In the genomic region with DNA sequence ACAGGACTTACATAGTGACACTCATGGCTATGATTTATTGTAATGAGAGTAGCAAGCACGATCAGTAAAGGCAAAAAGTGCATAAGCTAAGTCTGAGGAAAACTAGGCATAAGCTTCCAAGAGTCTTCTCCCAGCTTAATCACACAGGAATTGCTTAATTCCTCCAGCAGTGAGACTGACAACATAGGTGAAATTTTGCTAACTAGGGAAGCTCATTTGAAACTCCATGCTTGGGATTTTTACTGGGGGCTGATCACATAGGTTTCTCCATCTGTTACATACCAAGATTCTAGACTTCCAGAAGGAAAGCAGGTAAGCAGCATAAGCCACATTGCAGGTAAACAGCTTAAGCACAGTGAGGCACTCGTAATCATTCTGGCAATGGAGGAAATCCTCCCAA, we compare ENCODE assay signal across 2 cellular contexts.
TF ChIP-seq lines count a peak whose summit lies in the region.

No MANE protein-coding gene starts in this region.

TF ChIP-seq in GM23338, 12 proteins besides CTCF, POLR2A, EP300 and RAD21 (continued from another document):
- TF ChIP-seq REST (IDR thresholded peaks at IDR 0.05; ENCODE audit: unreplicated experiment) (no peak), ZNF331 (CRISPR knock-in tag; IDR thresholded peaks at IDR 0.05; ENCODE audit: low read depth) (no peak), JUNB (IDR thresholded peaks at IDR 0.05; ENCODE audit: unreplicated experiment) (no peak), EZH2phosphoT487 (IDR thresholded peaks at IDR 0.05; ENCODE audit: unreplicated experiment) (no peak), NANOG (IDR thresholded peaks at IDR 0.05; ENCODE audit: borderline replicate concordance) (no peak), EZH2 (IDR thresholded peaks at IDR 0.05; ENCODE audit: low read depth, unreplicated experiment) (no peak), POLR2AphosphoS5 (IDR thresholded peaks at IDR 0.05; ENCODE audit: low read depth) (no peak), CREB1 (CRISPR knock-in tag; IDR thresholded peaks at IDR 0.05; ENCODE audit: low read depth) (no peak)
- TF ChIP-seq, protein P1, sequence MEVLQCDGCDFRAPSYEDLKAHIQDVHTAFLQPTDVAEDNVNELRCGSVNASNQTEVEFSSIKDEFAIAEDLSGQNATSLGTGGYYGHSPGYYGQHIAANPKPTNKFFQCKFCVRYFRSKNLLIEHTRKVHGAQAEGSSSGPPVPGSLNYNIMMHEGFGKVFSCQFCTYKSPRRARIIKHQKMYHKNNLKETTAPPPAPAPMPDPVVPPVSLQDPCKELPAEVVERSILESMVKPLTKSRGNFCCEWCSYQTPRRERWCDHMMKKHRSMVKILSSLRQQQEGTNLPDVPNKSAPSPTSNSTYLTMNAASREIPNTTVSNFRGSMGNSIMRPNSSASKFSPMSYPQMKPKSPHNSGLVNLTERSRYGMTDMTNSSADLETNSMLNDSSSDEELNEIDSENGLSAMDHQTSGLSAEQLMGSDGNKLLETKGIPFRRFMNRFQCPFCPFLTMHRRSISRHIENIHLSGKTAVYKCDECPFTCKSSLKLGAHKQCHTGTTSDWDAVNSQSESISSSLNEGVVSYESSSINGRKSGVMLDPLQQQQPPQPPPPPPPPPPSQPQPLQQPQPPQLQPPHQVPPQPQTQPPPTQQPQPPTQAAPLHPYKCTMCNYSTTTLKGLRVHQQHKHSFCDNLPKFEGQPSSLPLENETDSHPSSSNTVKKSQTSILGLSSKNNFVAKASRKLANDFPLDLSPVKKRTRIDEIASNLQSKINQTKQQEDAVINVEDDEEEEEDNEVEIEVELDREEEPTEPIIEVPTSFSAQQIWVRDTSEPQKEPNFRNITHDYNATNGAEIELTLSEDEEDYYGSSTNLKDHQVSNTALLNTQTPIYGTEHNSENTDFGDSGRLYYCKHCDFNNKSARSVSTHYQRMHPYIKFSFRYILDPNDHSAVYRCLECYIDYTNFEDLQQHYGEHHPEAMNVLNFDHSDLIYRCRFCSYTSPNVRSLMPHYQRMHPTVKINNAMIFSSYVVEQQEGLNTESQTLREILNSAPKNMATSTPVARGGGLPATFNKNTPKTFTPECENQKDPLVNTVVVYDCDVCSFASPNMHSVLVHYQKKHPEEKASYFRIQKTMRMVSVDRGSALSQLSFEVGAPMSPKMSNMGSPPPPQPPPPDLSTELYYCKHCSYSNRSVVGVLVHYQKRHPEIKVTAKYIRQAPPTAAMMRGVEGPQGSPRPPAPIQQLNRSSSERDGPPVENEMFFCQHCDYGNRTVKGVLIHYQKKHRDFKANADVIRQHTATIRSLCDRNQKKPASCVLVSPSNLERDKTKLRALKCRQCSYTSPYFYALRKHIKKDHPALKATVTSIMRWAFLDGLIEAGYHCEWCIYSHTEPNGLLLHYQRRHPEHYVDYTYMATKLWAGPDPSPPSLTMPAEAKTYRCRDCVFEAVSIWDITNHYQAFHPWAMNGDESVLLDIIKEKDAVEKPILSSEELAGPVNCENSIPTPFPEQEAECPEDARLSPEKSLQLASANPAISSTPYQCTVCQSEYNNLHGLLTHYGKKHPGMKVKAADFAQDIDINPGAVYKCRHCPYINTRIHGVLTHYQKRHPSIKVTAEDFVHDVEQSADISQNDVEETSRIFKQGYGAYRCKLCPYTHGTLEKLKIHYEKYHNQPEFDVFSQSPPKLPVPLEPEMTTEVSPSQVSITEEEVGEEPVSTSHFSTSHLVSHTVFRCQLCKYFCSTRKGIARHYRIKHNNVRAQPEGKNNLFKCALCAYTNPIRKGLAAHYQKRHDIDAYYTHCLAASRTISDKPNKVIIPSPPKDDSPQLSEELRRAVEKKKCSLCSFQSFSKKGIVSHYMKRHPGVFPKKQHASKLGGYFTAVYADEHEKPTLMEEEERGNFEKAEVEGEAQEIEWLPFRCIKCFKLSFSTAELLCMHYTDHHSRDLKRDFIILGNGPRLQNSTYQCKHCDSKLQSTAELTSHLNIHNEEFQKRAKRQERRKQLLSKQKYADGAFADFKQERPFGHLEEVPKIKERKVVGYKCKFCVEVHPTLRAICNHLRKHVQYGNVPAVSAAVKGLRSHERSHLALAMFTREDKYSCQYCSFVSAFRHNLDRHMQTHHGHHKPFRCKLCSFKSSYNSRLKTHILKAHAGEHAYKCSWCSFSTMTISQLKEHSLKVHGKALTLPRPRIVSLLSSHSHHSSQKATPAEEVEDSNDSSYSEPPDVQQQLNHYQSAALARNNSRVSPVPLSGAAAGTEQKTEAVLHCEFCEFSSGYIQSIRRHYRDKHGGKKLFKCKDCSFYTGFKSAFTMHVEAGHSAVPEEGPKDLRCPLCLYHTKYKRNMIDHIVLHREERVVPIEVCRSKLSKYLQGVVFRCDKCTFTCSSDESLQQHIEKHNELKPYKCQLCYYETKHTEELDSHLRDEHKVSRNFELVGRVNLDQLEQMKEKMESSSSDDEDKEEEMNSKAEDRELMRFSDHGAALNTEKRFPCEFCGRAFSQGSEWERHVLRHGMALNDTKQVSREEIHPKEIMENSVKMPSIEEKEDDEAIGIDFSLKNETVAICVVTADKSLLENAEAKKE (CRISPR knock-in tag; IDR thresholded peaks at IDR 0.05) = no peak
- TF ChIP-seq, protein P2, sequence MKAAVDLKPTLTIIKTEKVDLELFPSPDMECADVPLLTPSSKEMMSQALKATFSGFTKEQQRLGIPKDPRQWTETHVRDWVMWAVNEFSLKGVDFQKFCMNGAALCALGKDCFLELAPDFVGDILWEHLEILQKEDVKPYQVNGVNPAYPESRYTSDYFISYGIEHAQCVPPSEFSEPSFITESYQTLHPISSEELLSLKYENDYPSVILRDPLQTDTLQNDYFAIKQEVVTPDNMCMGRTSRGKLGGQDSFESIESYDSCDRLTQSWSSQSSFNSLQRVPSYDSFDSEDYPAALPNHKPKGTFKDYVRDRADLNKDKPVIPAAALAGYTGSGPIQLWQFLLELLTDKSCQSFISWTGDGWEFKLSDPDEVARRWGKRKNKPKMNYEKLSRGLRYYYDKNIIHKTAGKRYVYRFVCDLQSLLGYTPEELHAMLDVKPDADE (IDR thresholded peaks at IDR 0.05) = no peak

TF ChIP-seq in WTC11, 78 proteins besides CTCF, POLR2A, EP300 and RAD21 (continued from another document):
- TF ChIP-seq, protein P3, sequence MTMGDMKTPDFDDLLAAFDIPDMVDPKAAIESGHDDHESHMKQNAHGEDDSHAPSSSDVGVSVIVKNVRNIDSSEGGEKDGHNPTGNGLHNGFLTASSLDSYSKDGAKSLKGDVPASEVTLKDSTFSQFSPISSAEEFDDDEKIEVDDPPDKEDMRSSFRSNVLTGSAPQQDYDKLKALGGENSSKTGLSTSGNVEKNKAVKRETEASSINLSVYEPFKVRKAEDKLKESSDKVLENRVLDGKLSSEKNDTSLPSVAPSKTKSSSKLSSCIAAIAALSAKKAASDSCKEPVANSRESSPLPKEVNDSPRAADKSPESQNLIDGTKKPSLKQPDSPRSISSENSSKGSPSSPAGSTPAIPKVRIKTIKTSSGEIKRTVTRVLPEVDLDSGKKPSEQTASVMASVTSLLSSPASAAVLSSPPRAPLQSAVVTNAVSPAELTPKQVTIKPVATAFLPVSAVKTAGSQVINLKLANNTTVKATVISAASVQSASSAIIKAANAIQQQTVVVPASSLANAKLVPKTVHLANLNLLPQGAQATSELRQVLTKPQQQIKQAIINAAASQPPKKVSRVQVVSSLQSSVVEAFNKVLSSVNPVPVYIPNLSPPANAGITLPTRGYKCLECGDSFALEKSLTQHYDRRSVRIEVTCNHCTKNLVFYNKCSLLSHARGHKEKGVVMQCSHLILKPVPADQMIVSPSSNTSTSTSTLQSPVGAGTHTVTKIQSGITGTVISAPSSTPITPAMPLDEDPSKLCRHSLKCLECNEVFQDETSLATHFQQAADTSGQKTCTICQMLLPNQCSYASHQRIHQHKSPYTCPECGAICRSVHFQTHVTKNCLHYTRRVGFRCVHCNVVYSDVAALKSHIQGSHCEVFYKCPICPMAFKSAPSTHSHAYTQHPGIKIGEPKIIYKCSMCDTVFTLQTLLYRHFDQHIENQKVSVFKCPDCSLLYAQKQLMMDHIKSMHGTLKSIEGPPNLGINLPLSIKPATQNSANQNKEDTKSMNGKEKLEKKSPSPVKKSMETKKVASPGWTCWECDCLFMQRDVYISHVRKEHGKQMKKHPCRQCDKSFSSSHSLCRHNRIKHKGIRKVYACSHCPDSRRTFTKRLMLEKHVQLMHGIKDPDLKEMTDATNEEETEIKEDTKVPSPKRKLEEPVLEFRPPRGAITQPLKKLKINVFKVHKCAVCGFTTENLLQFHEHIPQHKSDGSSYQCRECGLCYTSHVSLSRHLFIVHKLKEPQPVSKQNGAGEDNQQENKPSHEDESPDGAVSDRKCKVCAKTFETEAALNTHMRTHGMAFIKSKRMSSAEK (CRISPR knock-in tag; IDR thresholded peaks at IDR 0.05; ENCODE audit: borderline replicate concordance) = no peak
- TF ChIP-seq, protein P4, sequence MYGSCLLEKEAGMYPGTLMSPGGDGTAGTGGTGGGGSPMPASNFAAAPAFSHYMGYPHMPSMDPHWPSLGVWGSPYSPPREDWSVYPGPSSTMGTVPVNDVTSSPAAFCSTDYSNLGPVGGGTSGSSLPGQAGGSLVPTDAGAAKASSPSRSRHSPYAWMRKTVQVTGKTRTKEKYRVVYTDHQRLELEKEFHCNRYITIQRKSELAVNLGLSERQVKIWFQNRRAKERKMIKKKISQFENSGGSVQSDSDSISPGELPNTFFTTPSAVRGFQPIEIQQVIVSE (CRISPR knock-in tag; IDR thresholded peaks at IDR 0.05; ENCODE audit: borderline replicate concordance) = no peak
TF ChIP-seq in WTC11: peak in this region for 0.
